Comparison of ENCODE assay signal across 18 cellular contexts in the genomic region with DNA sequence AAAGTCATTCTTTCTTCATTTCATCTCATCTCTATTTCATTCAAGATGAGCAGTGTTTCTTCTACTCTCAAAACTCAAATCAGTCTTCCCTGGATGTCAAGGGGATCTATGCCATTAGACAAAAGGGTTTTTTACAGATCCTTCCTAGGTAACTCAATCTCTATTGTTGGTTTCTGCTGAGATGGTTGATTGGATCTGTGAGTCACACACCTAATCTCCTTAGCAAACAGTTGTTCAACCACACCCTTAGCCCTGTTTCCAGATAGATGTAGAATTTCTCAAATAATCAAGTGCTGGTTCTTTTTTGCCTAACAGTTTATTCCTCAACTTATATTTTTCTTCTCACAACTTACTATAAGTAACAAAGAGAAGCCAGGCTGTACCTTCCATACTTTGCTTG.
DNase-seq lines count a peak whose midpoint lies in the region; ATAC-seq, FAIRE-seq and TF ChIP-seq lines count a peak whose summit lies in the region.
"Had no signal": no experiment of that assay in that cellular context is flagged by ENCODE, and none has a peak within 500 bp of the region (broad histone marks: within the 10 kb centered on the region; RNA-seq: fewer than 3 reads in every experiment).

No MANE protein-coding gene starts in this region.

- TF ChIP-seq CTCF in K562 (IDR thresholded peaks at IDR 0.05 in 2 of 3, conservative IDR thresholded peaks at IDR 0.05 in 1 of 3; ENCODE audit: insufficient read depth in 2 of 3, low read depth in 1 of 3, low read length in 3 of 3) (no peak), esophagus squamous epithelium (IDR thresholded peaks at IDR 0.05) (no peak)

- TF ChIP-seq RAD21 in K562 (CRISPR knock-in tag; conservative IDR thresholded peaks at IDR 0.05 in 1 of 2, IDR thresholded peaks at IDR 0.05 in 1 of 2) = no peak

- H3K9me3 ChIP-seq in K562 (replicated peaks; ENCODE audit: control insufficient read depth, insufficient read depth, low read depth, low read length) (no peaks in the 10 kb centered on the region), esophagus squamous epithelium (no peaks in the 10 kb centered on the region)
- H3K9me3 ChIP-seq: SJSA1 had no signal

- DNase-seq in A172 (ENCODE audit: low spot score) = peak; percentile 11
- DNase-seq in HT-29 (ENCODE audit: low spot score) = peak; percentile 6
- no peak for DNase-seq in K562 (ENCODE audit: extremely low read depth in 1 of 4, low spot score in 3 of 4)
- no peak for DNase-seq in esophagus squamous epithelium (lab: John Stamatoyannopoulos, UW)
- DNase-seq in stimulated activated naive CD4-positive, alpha-beta T cell (lab: John Stamatoyannopoulos, UW) = no peak
- no peak for DNase-seq in NCI-H345 treated with DMSO at 0.1 percent for 48 hours (lab: John Stamatoyannopoulos, UW; ENCODE audit: unreplicated experiment)
- no peak for DNase-seq in NCI-H187 treated with DMSO at 0.1 percent for 48 hours (lab: John Stamatoyannopoulos, UW)
- DNase-seq: CD4-positive, alpha-beta memory T cell; DND-41; H9; MV-4-11; NCI-H1694 treated with DMSO at 0.1 percent for 48 hours; NCI-H2107; NCI-H82 had no signal

- no TSS peak for BruUV-seq in K562 (replicated peaks; lab: Mats Ljungman, UMichigan)

- H3K27ac ChIP-seq in K562 (ENCODE audit: extremely low read depth, low read depth, low read length) (no peak overlapping the region), esophagus squamous epithelium (peak overlapping the region in 3 of 4 donors; percentile 48 to 54 (median 54))
- H3K27ac ChIP-seq: BLaER1, SJSA1 had no signal

- H3K27me3 ChIP-seq in K562 (ENCODE audit: control insufficient read depth in 2 of 2, insufficient read depth in 2 of 2, low read length in 2 of 2) (no peaks in the 10 kb centered on the region), esophagus squamous epithelium (no peaks in the 10 kb centered on the region)
- H3K27me3 ChIP-seq: BLaER1, SJSA1 had no signal

- no peaks in the 10 kb centered on the region for H3K9me1 ChIP-seq in K562 (ENCODE audit: control insufficient read depth, insufficient read depth, low read length)

- no peaks in the 10 kb centered on the region for H3K79me2 ChIP-seq in K562 (ENCODE audit: control insufficient read depth, insufficient read depth, low read length)

- no peak overlapping the region for H3K9ac ChIP-seq in K562 (ENCODE audit: insufficient read depth in 1 of 2, low read depth in 2 of 2, low read length in 2 of 2)
- H3K9ac ChIP-seq: BLaER1 had no signal

- no peak for TF ChIP-seq POLR2A in K562 (conservative IDR thresholded peaks at IDR 0.05)
- TF ChIP-seq POLR2A in esophagus squamous epithelium (IDR thresholded peaks at IDR 0.05) = no peak

- TF ChIP-seq EP300 in K562 (IDR thresholded peaks at IDR 0.05; ENCODE audit: low read length) = no peak

- CTCF ChIA-PET in K562 (lab: Yijun Ruan, JAX; ENCODE audit: low intra/inter-chr PET ratio) = no interaction called here

- in situ Hi-C loops in K562 (cut with MboI) = no loop called here

- ATAC-seq in K562 (no peak), HG03354 (IDR thresholded peaks at IDR 0.05; ENCODE audit: poor library complexity, severe bottlenecking, unreplicated experiment) (no peak)

- H3K4me1 ChIP-seq in K562 (replicated peaks in 1 of 2; ENCODE audit: control insufficient read depth in 2 of 2, insufficient read depth in 2 of 2, low read length in 2 of 2) (no peaks in the 10 kb centered on the region), esophagus squamous epithelium (peaks cover 0 to 24% (median 0%) of the 10 kb centered on the region in 3 donors)
- H3K4me1 ChIP-seq: SJSA1 had no signal

- no peak for FAIRE-seq in K562 (lab: Jason Lieb, UNC)
- FAIRE-seq: A204.1 had no signal

- intact Hi-C loops in K562 (cut with micrococcal nuclease) (no loop called here), esophagus squamous epithelium (cut with DNase I) (no loop called here)

- H3K36me3 ChIP-seq in K562 (ENCODE audit: control insufficient read depth, insufficient read depth, low read length) = no peaks in the 10 kb centered on the region
- H3K36me3 ChIP-seq in esophagus squamous epithelium = no peaks in the 10 kb centered on the region
- H3K36me3 ChIP-seq: BLaER1, SJSA1 had no signal

- POLR2A ChIA-PET in K562 (lab: Yijun Ruan, JAX) = no interaction called here

- H4K20me1 ChIP-seq in K562 (replicated peaks; ENCODE audit: control insufficient read depth, insufficient read depth, low read length) = no peaks in the 10 kb centered on the region
- H4K20me1 ChIP-seq: BLaER1 had no signal

- H3K4me3 ChIP-seq in K562 (no peak overlapping the region), esophagus squamous epithelium (no peak overlapping the region)
- H3K4me3 ChIP-seq: BLaER1, SJSA1 had no signal

- H3K4me2 ChIP-seq in K562 (ENCODE audit: insufficient read depth, low read length) = no peak overlapping the region
- H3K4me2 ChIP-seq: BLaER1 had no signal

- H2AFZ ChIP-seq in K562 (ENCODE audit: low read depth, low read length) = no peak overlapping the region

TF ChIP-seq in K562, 482 proteins besides CTCF, POLR2A, EP300 and RAD21:
- TF ChIP-seq ILF3 (IDR thresholded peaks at IDR 0.05; ENCODE audit: borderline replicate concordance) (no peak), NFATC3 (IDR thresholded peaks at IDR 0.05) (no peak), SOX6 (IDR thresholded peaks at IDR 0.05) (0 out of 2 replicates have a peak, but pooled peaks have one; percentile 23), FOSL1 (tag; conservative IDR thresholded peaks at IDR 0.05) (peak; percentile 65)

Comparison
In these comparisons a context has a peak if more than half of its experiments do, and no peak if none do; other contexts are left out.
1. DNase-seq: peak in A172 (single experiment) and HT-29 (single experiment); none in K562 (0 of 4), esophagus squamous epithelium (single experiment), stimulated activated naive CD4-positive, alpha-beta T cell (0 of 6), NCI-H345 treated with DMSO at 0.1 percent for 48 hours (single experiment) and NCI-H187 treated with DMSO at 0.1 percent for 48 hours (single experiment).